ENCODE assay signal across 8 cellular contexts in genomic region chr19:8444677-8445487, GRCh38. TPM values are rescaled to one million over a fixed set of nuclear protein-coding genes. Genes with fewer than 3 reads are reported as not detected.
A peak's percentile ranks its signal among the peaks of the same experiment; 100 is the strongest.
DNase-seq lines count a peak whose midpoint lies in the region; ATAC-seq and TF ChIP-seq lines count a peak whose summit lies in the region.

TSS of gene HNRNPM (plus strand) at chr19:8444975. CDS start at chr19:8444999, 24 bp downstream.

- DNase-seq in CD1c-positive myeloid dendritic cell (ENCODE audit: extremely low spot score) = peak; percentile 100
- peak; percentile 90 for DNase-seq in NCI-H82 treated with DMSO at 0.1 percent for 48 hours (lab: John Stamatoyannopoulos, UW; ENCODE audit: unreplicated experiment)
- peak; percentile 100 for DNase-seq in activated CD4-positive, alpha-beta memory T cell treated with anti-CD3 and anti-CD28 coated beads, Interleukin-2, amount 10 ng/mL, durations not matched to agents 7 days and 5 days
- peak; percentile 100 for DNase-seq in right lobe of liver
- peak; percentile 100 for DNase-seq in stimulated activated CD4-positive, alpha-beta T cell treated with anti-CD3 and anti-CD28 coated beads, Interleukin-4, amount 100 ng/mL, for 4 hours

- H3K4me3 ChIP-seq in duodenal mucosa (ENCODE audit: low read depth in 1 of 2, low read length in 2 of 2) = peak within 1 kb of the TSS; percentile 92 to 93
- peak within 1 kb of the TSS; percentile 98 to 100 (median 99) for H3K4me3 ChIP-seq in right lobe of liver

- H3K36me3 ChIP-seq in duodenal mucosa (ENCODE audit: control insufficient read depth in 1 of 2, insufficient read depth in 2 of 2, low read length in 2 of 2) = no peaks in the 10 kb centered on the region
- H3K36me3 ChIP-seq in right lobe of liver = peaks cover 0 to 10% (median 2%) of the 10 kb centered on the region in 4 donors

- H3K27me3 Mint-ChIP-seq in activated CD4-positive, alpha-beta memory T cell treated with anti-CD3 and anti-CD28 coated beads, Interleukin-2, amount 10 ng/mL, durations not matched to agents 7 days and 5 days = no peaks in the 10 kb centered on the region

- H3K4me3 Mint-ChIP-seq in activated CD4-positive, alpha-beta memory T cell treated with anti-CD3 and anti-CD28 coated beads, Interleukin-2, amount 10 ng/mL, durations not matched to agents 7 days and 5 days = peak within 1 kb of the TSS; percentile 90

- intact Hi-C loops in right lobe of liver (cut with DNase I) = no loop called here

- H3K27ac ChIP-seq in duodenal mucosa (ENCODE audit: low read depth, low read length) (peak within 1 kb of the TSS; percentile 92), right lobe of liver (peak within 1 kb of the TSS; percentile 95 to 97 (median 96))

- H3K9me3 Mint-ChIP-seq in activated CD4-positive, alpha-beta memory T cell treated with anti-CD3 and anti-CD28 coated beads, Interleukin-2, amount 10 ng/mL, durations not matched to agents 7 days and 5 days = no peaks in the 10 kb centered on the region

- peak within 1 kb of the TSS; percentile 93 for H3K9ac ChIP-seq in duodenal mucosa (ENCODE audit: low read depth in 1 of 2, low read length in 2 of 2)

- H3K9me3 ChIP-seq in duodenal mucosa (ENCODE audit: control insufficient read depth in 1 of 2, low read length in 2 of 2) (no peaks in the 10 kb centered on the region), right lobe of liver (no peaks in the 10 kb centered on the region)

- ATAC-seq in GM19438 (IDR thresholded peaks at IDR 0.05; ENCODE audit: low read depth, unreplicated experiment) (peak; percentile 83), HG03575 (IDR thresholded peaks at IDR 0.05; ENCODE audit: extremely low read depth, insufficient number of reproducible peaks, low FRiP score, unreplicated experiment) (peak; percentile 42), right lobe of liver (peak; percentile 90 to 97 (median 94))

- WGBS in right lobe of liver (ENCODE audit: insufficient coverage, low coverage, low lambda C conversion rate, missing lambda C conversion rate) = no CpG with 5 or more reads among the region's 93 CpGs

- H3K27me3 ChIP-seq in duodenal mucosa (ENCODE audit: control insufficient read depth in 1 of 2, insufficient read depth in 2 of 2, low read length in 2 of 2) (no peaks in the 10 kb centered on the region), right lobe of liver (no peaks in the 10 kb centered on the region)

- H3K4me1 Mint-ChIP-seq in activated CD4-positive, alpha-beta memory T cell treated with anti-CD3 and anti-CD28 coated beads, Interleukin-2, amount 10 ng/mL, durations not matched to agents 7 days and 5 days = peaks cover 39% of the 10 kb centered on the region

- no peak for TF ChIP-seq CTCF in right lobe of liver (IDR thresholded peaks at IDR 0.05)

- H3K4me1 ChIP-seq in duodenal mucosa (ENCODE audit: control insufficient read depth in 1 of 2, insufficient read depth in 2 of 2, low read length in 2 of 2) (peaks cover 28 to 30% of the 10 kb centered on the region in 2 donors), right lobe of liver (peaks cover 0 to 36% (median 15%) of the 10 kb centered on the region in 4 donors)

- CTCF ChIA-PET in activated CD4-positive, alpha-beta memory T cell treated with anti-CD3 and anti-CD28 coated beads, Interleukin-2, amount 10 ng/mL, durations not matched to agents 7 days and 5 days (lab: Charles Lee) = interaction anchor here (0.6 to 2.9 kb wide), 9 partner anchors 8 to 177 kb away, joined by 3 to 18 read pairs (median 4); partner anchors contain the start of genes MARCHF2 and ZNF414

- TF ChIP-seq POLR2A in right lobe of liver (IDR thresholded peaks at IDR 0.05) = peak; percentile 92

- H3K27ac Mint-ChIP-seq in activated CD4-positive, alpha-beta memory T cell treated with anti-CD3 and anti-CD28 coated beads, Interleukin-2, amount 10 ng/mL, durations not matched to agents 7 days and 5 days = peak within 1 kb of the TSS; percentile 96

- H3K36me3 Mint-ChIP-seq in activated CD4-positive, alpha-beta memory T cell treated with anti-CD3 and anti-CD28 coated beads, Interleukin-2, amount 10 ng/mL, durations not matched to agents 7 days and 5 days (ENCODE audit: low read depth) = peaks cover 29% of the 10 kb centered on the region

- POLR2A ChIA-PET in activated CD4-positive, alpha-beta memory T cell treated with anti-CD3 and anti-CD28 coated beads, Interleukin-2, amount 10 ng/mL, durations not matched to agents 7 days and 5 days (lab: Charles Lee) = interaction anchor here (0.6 to 5.4 kb wide), 23 partner anchors 8 to 576 kb away, joined by 3 to 50 read pairs (median 5); partner anchors contain the start of genes MARCHF2, MYO1F, NDUFA7 and RAB11B

RNA-seq across cellular contexts. Expression of gene HNRNPM, which starts in this region (rescaled TPM):
- total RNA-seq in activated CD4-positive, alpha-beta memory T cell treated with anti-CD3 and anti-CD28 coated beads, Interleukin-2, amount 10 ng/mL, durations not matched to agents 7 days and 5 days = 100 to 1,000 TPM; 205 to 211 TPM
- 10 to 100 TPM; 31.8 to 82.5 (median 58.6) TPM for total RNA-seq in right lobe of liver

Comparison
In these comparisons a context has a peak if more than half of its experiments do, and no peak if none do; other contexts are left out.
1. Peak in every context shown above with its lines: DNase-seq, ATAC-seq, H3K4me3 ChIP-seq and H3K27ac ChIP-seq.
2. ATAC-seq: peak in every context shown above with its lines; median percentile 94 in right lobe of liver; 83 in GM19438; 42 in HG03575.